In the genomic region with DNA sequence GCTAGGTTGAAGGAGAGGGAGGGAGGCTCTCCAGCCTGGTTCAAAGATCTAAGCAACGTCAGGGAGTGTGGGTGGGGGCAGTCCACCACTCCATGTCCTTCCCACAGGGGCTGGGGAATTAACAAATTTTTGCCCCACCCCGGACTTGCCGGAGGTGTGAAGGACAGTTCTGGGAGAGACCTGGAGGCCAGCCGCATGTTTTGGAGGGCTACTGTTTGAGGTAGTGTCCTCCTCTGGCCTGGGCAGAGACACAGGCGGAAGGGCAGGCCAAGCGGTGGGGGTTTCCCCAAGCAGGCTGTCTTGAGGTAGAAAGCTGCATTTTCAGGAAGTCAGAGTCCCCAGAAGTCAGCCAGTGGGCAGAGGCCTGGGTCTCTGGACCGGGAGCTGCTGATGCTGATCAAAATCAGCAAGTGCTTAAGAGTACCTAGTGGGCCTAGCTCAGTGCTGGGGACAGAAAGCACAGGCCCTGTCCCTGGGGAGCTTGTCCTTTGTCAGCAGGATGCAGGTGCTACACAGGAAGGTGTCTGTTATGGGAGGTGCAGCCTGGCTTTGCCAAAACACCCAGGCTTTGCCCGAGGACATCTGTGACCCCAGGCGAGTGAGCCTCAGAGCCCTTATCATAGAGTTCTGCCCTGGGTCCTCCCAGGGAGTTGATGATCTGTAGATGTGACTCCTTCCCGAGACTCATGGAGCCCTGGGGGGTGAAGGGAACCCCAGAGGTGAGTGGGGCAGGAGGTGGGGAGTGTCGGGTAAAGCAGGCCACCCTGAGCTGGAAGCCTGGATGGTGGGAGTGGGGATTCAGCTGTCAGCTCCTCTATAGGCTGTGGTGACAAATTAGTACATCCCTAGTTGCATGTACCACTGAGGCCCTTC, we compare ENCODE assay signal across 8 cellular contexts. TPM values are rescaled to one million over a fixed set of nuclear protein-coding genes. Genes with fewer than 3 reads are reported as not detected.
DNase-seq lines count a peak whose midpoint lies in the region; ATAC-seq and TF ChIP-seq lines count a peak whose summit lies in the region.

No MANE protein-coding gene starts in this region.

- H3K27ac ChIP-seq in left ventricle myocardium inferior (replicated peaks): peak overlapping the region; percentile 79

- peaks cover 31% of the 10 kb centered on the region for H3K36me3 ChIP-seq in left ventricle myocardium inferior

- intact Hi-C loops in left ventricle myocardium inferior (cut with micrococcal nuclease) (no loop called here), left ventricle myocardium superior (cut with micrococcal nuclease) (no loop called here)

- CTCF ChIA-PET in activated CD8-positive, alpha-beta memory T cell treated with anti-CD3 and anti-CD28 coated beads, Interleukin-2, amount 10 ng/mL, durations not matched to agents 7 days and 5 days (lab: Charles Lee): interaction anchor here (1.0 to 3.1 kb wide), 8 partner anchors 11 to 133 kb away, joined by 3 to 12 read pairs (median 4); a partner anchor contains a TSS

- peak overlapping the region; percentile 82 for H3K27ac Mint-ChIP-seq in activated CD8-positive, alpha-beta memory T cell treated with anti-CD3 and anti-CD28 coated beads, Interleukin-2, amount 10 ng/mL, durations not matched to agents 7 days and 5 days

- peak overlapping the region; percentile 40 for H3K4me3 Mint-ChIP-seq in activated CD8-positive, alpha-beta memory T cell treated with anti-CD3 and anti-CD28 coated beads, Interleukin-2, amount 10 ng/mL, durations not matched to agents 7 days and 5 days

- no peaks in the 10 kb centered on the region for H3K9me3 ChIP-seq in left ventricle myocardium inferior (replicated peaks)

- no peaks in the 10 kb centered on the region for H3K27me3 ChIP-seq in left ventricle myocardium inferior (ENCODE audit: low read depth)

- ATAC-seq in left ventricle myocardium superior (no peak), HG03045 (IDR thresholded peaks at IDR 0.05; ENCODE audit: unreplicated experiment) (peak; percentile 50)
- peak; percentile 72 for ATAC-seq in activated CD8-positive, alpha-beta memory T cell treated with anti-CD3 and anti-CD28 coated beads, Interleukin-2, amount 10 ng/mL, durations not matched to agents 7 days and 5 days

- DNase-seq in left ventricle myocardium inferior: peak; percentile 15
- no peak for DNase-seq in left ventricle myocardium superior
- DNase-seq in activated CD8-positive, alpha-beta memory T cell treated with anti-CD3 and anti-CD28 coated beads, Interleukin-2, amount 10 ng/mL, durations not matched to agents 7 days and 5 days: peak; percentile 62
- DNase-seq in stimulated activated CD4-positive, alpha-beta T cell treated with anti-CD3 and anti-CD28 coated beads, Interleukin-1b, Interleukin-23, amount 100 ng/mL, for 48 hours: peak; percentile 27
- no peak for DNase-seq in cerebellar cortex (ENCODE audit: low spot score)
- no peak for DNase-seq in AG08395 (ENCODE audit: low spot score)
- DNase-seq in GM03348 (ENCODE audit: low spot score): no peak

- H3K36me3 Mint-ChIP-seq in activated CD8-positive, alpha-beta memory T cell treated with anti-CD3 and anti-CD28 coated beads, Interleukin-2, amount 10 ng/mL, durations not matched to agents 7 days and 5 days: peaks cover 25% of the 10 kb centered on the region

- no peaks in the 10 kb centered on the region for H3K27me3 Mint-ChIP-seq in activated CD8-positive, alpha-beta memory T cell treated with anti-CD3 and anti-CD28 coated beads, Interleukin-2, amount 10 ng/mL, durations not matched to agents 7 days and 5 days

- TF ChIP-seq CTCF in left ventricle myocardium inferior (IDR thresholded peaks at IDR 0.05; ENCODE audit: borderline replicate concordance): no peak

- H3K9me3 Mint-ChIP-seq in activated CD8-positive, alpha-beta memory T cell treated with anti-CD3 and anti-CD28 coated beads, Interleukin-2, amount 10 ng/mL, durations not matched to agents 7 days and 5 days (ENCODE audit: low read depth): no peaks in the 10 kb centered on the region

- H3K4me3 ChIP-seq in left ventricle myocardium inferior: no peak overlapping the region

- H3K4me1 ChIP-seq in left ventricle myocardium inferior: peaks cover 74% of the 10 kb centered on the region

- H3K4me1 Mint-ChIP-seq in activated CD8-positive, alpha-beta memory T cell treated with anti-CD3 and anti-CD28 coated beads, Interleukin-2, amount 10 ng/mL, durations not matched to agents 7 days and 5 days: peaks cover 35% of the 10 kb centered on the region

RNA-seq across cellular contexts. Expression of a gene that starts 18.6 kb away (rescaled TPM):
- total RNA-seq in left ventricle myocardium inferior: 26.3 TPM
- 28.7 TPM for total RNA-seq in left ventricle myocardium superior
- total RNA-seq in activated CD8-positive, alpha-beta memory T cell treated with anti-CD3 and anti-CD28 coated beads, Interleukin-2, amount 10 ng/mL, durations not matched to agents 7 days and 5 days: 10 to 100 TPM; 88.1 to 98.4 TPM

Comparison
In these comparisons a context has a peak if more than half of its experiments do, and no peak if none do; other contexts are left out.
1. DNase-seq: peak in left ventricle myocardium inferior (single experiment), activated CD8-positive, alpha-beta memory T cell treated with anti-CD3 and anti-CD28 coated beads, Interleukin-2, amount 10 ng/mL, durations not matched to agents 7 days and 5 days (single experiment) and stimulated activated CD4-positive, alpha-beta T cell treated with anti-CD3 and anti-CD28 coated beads, Interleukin-1b, Interleukin-23, amount 100 ng/mL, for 48 hours (single experiment); none in left ventricle myocardium superior (single experiment), cerebellar cortex (single experiment), AG08395 (single experiment) and GM03348 (single experiment).